12 cellular contexts compared by ENCODE assay signal in the genomic region with DNA sequence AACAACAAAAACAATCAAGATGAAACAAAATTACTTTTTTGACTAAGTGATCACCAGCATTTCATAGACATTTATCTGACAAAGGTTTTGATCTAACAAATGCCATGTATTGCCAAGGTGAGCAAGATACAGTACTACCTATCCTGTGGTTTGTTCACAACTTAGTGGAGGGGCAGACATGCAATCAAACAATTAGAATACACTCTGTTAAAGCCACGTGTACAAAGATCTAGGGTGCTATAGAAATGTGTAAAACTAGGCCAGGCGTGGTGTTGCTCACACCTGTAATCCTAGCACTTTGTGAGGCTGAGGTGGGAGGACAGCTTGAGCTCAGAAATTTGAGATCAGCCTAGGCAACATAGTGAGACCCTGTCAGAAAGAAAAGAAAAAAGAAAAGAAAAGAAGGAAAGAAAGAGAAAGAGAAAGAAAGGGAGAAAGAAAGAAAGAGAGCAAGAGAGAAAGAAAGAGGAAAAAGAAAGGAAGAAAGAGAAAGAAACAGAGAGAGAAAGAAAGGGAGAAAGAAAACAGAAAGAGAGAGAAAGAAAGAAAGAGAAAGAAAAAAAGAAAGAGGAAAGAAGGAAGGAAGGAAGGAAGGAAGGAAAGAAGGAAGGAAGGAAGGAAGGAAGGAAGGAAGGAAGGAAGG. TPM values are rescaled to one million over a fixed set of nuclear protein-coding genes. Genes with fewer than 3 reads are reported as not detected.
DNase-seq lines count a peak whose midpoint lies in the region; ATAC-seq and TF ChIP-seq lines count a peak whose summit lies in the region.
"Had no signal": no experiment of that assay in that cellular context is flagged by ENCODE, and none has a peak within 500 bp of the region (broad histone marks: within the 10 kb centered on the region; RNA-seq: fewer than 3 reads in every experiment).

No MANE protein-coding gene starts in this region.

- TF ChIP-seq CTCF in Loucy (conservative IDR thresholded peaks at IDR 0.05; ENCODE audit: low read length) (no peak), coronary artery (IDR thresholded peaks at IDR 0.05) (no peak), smooth muscle cell (IDR thresholded peaks at IDR 0.05; ENCODE audit: borderline replicate concordance, insufficient read depth, poor library complexity, severe bottlenecking) (no peak)

- peak overlapping the region; percentile 17 to 81 for H3K27ac ChIP-seq in coronary artery
- H3K27ac ChIP-seq in smooth muscle cell (ENCODE audit: low read depth): peak overlapping the region; percentile 79
- H3K27ac ChIP-seq: brain microvascular endothelial cell had no signal

- H3K9ac ChIP-seq in Loucy (ENCODE audit: low read depth, low read length, poor library complexity, severe bottlenecking) (peak overlapping the region; percentile 27), smooth muscle cell (ENCODE audit: low read depth) (no peak overlapping the region)

- no peak for DNase-seq in activated CD4-positive, CD25-positive, alpha-beta regulatory T cell treated with anti-CD3 and anti-CD28 coated beads, Interleukin-2, amount 50 U/mL, for 72 hours
- no peak for DNase-seq in coronary artery (ENCODE audit: low spot score)
- no peak for DNase-seq in smooth muscle cell (lab: John Stamatoyannopoulos, UW; ENCODE audit: unreplicated experiment)
- DNase-seq in DMS79 treated with DMSO at 0.1 percent for 48 hours (lab: John Stamatoyannopoulos, UW): no peak
- no peak for DNase-seq in MV-4-11 (lab: John Stamatoyannopoulos, UW)
- DNase-seq: 8988T, brain microvascular endothelial cell, NCI-H446 treated with DMSO at 0.1 percent for 48 hours had no signal

- peak; percentile 24 to 25 for ATAC-seq in activated CD4-positive, CD25-positive, alpha-beta regulatory T cell treated with anti-CD3 and anti-CD28 coated beads, Interleukin-2, amount 50 U/mL, for 24 hours
- no peak for ATAC-seq in HG02763 (IDR thresholded peaks at IDR 0.05; ENCODE audit: unreplicated experiment)

- 78% methylated on average over 2 of the region's 2 CpGs for WGBS in smooth muscle cell (ENCODE audit: low lambda C conversion rate)

- H2AFZ ChIP-seq in Loucy (ENCODE audit: low read length) (no peak overlapping the region), smooth muscle cell (ENCODE audit: low read depth) (peak overlapping the region; percentile 90)

- H3K9me2 ChIP-seq in Loucy (replicated peaks; ENCODE audit: low read depth, low read length): no peaks in the 10 kb centered on the region

- H3K4me2 ChIP-seq in Loucy (ENCODE audit: low read depth, low read length, poor library complexity, severe bottlenecking): peak overlapping the region; percentile 14
- H3K4me2 ChIP-seq in smooth muscle cell: peak overlapping the region; percentile 36

- H3F3A ChIP-seq in Loucy (ENCODE audit: low read depth) (no peaks in the 10 kb centered on the region), smooth muscle cell (ENCODE audit: low read depth) (peaks cover 12% of the 10 kb centered on the region)

- no peaks in the 10 kb centered on the region for H4K20me1 ChIP-seq in Loucy (ENCODE audit: insufficient read depth, low read length, poor library complexity, severe bottlenecking)
- no peaks in the 10 kb centered on the region for H4K20me1 ChIP-seq in smooth muscle cell (ENCODE audit: low read depth)

- no peak overlapping the region for H3K4me3 ChIP-seq in Loucy (ENCODE audit: low read length, poor library complexity, severe bottlenecking)
- H3K4me3 ChIP-seq in coronary artery: no peak overlapping the region
- H3K4me3 ChIP-seq in smooth muscle cell: no peak overlapping the region
- H3K4me3 ChIP-seq: esophagus muscularis mucosa had no signal

- H3K9me3 ChIP-seq in Loucy (ENCODE audit: insufficient read depth, low read depth, low read length): no peaks in the 10 kb centered on the region
- no peaks in the 10 kb centered on the region for H3K9me3 ChIP-seq in smooth muscle cell (replicated peaks; ENCODE audit: low read depth)
- H3K9me3 ChIP-seq: esophagus muscularis mucosa had no signal

- peaks cover 8% of the 10 kb centered on the region for H3K79me2 ChIP-seq in Loucy (ENCODE audit: insufficient read depth, low read length)
- no peaks in the 10 kb centered on the region for H3K79me2 ChIP-seq in smooth muscle cell (ENCODE audit: low read depth)

- H3K4me1 ChIP-seq in Loucy (ENCODE audit: insufficient read depth, low read length, poor library complexity, severe bottlenecking) (peaks cover 14% of the 10 kb centered on the region), smooth muscle cell (ENCODE audit: low read depth) (no peaks in the 10 kb centered on the region)

- H3K36me3 ChIP-seq in Loucy (ENCODE audit: insufficient read depth, low read length) (no peaks in the 10 kb centered on the region), smooth muscle cell (ENCODE audit: low read depth) (no peaks in the 10 kb centered on the region)

- H3K27me3 ChIP-seq in Loucy (ENCODE audit: insufficient read depth, low read length, poor library complexity, severe bottlenecking) (no peaks in the 10 kb centered on the region), smooth muscle cell (ENCODE audit: low read depth) (no peaks in the 10 kb centered on the region)
- H3K27me3 ChIP-seq: brain microvascular endothelial cell, esophagus muscularis mucosa had no signal

RNA-seq across cellular contexts. Expression of a gene that starts 1.4 kb away (rescaled TPM):
- total RNA-seq in smooth muscle cell: 4.8 and 5.3 TPM in 2 replicates
- polyA plus RNA-seq in smooth muscle cell: 2.2 and 4.2 TPM in 2 replicates

RNA-seq across cellular contexts. Expression of a gene that starts 23.6 kb away (rescaled TPM):
- total RNA-seq in smooth muscle cell: 1,861 and 2,004 TPM in 2 replicates
- polyA plus RNA-seq in smooth muscle cell: 1,723 and 2,067 TPM in 2 replicates

RNA-seq across cellular contexts. Expression of a gene that starts 23.8 kb away (rescaled TPM):
- total RNA-seq in smooth muscle cell: not detected in 2 replicates
- not detected in 2 replicates for polyA plus RNA-seq in smooth muscle cell
